15 cellular contexts compared by ENCODE assay signal in the genomic region with DNA sequence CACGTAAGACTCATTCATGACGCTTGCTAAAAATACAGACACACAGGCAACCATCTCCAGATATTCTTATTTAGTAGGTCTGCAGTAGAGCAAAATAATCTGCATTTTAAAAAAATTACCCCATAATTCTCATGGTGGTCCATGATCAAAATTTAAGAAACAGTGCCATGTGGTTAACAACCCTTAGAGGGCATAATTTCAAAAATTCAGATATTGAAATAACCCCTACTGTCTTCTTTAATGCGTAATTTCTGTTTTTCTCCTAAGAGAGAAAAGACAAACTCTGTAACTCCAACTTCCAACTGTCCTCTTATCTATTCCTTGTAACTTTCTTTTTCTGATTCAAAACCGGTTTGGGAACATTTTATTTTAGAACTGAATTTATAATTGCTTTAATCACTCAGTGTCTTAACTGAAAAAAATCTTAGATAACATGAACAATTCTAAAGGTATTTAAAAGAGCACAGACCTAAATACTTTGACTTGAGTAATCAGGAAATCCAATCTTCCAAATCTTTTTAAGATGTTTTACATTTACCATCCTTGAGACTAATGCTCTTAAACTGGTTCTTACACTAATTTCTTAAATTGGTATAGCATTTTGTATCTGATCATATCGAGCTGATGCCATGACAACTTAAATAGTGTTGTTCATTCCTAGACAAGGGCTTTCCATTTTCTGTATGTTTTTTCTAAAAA.
DNase-seq lines count a peak whose midpoint lies in the region; ATAC-seq and TF ChIP-seq lines count a peak whose summit lies in the region.
"Had no signal": no experiment of that assay in that cellular context is flagged by ENCODE, and none has a peak within 500 bp of the region (broad histone marks: within the 10 kb centered on the region; RNA-seq: fewer than 3 reads in every experiment).

No MANE protein-coding gene starts in this region.

- no peak overlapping the region for H3K4me3 ChIP-seq in BJ (ENCODE audit: low read depth, low read length)

- POLR2A ChIA-PET in BJ (lab: Charles Lee) = no interaction called here
- POLR2A ChIA-PET in activated CD4-positive, alpha-beta memory T cell treated with anti-CD3 and anti-CD28 coated beads, Interleukin-2, amount 10 ng/mL, durations not matched to agents 7 days and 5 days (lab: Charles Lee) = no interaction called here

- no peak overlapping the region for H3K4me3 Mint-ChIP-seq in mesothelial cell of epicardium
- H3K4me3 Mint-ChIP-seq in activated CD4-positive, alpha-beta memory T cell treated with anti-CD3 and anti-CD28 coated beads, Interleukin-2, amount 10 ng/mL, durations not matched to agents 7 days and 5 days = no peak overlapping the region
- H3K4me3 Mint-ChIP-seq: B cell had no signal

- H3K27ac Mint-ChIP-seq in mesothelial cell of epicardium = peak overlapping the region; percentile 68
- H3K27ac Mint-ChIP-seq in activated CD4-positive, alpha-beta memory T cell treated with anti-CD3 and anti-CD28 coated beads, Interleukin-2, amount 10 ng/mL, durations not matched to agents 7 days and 5 days = no peak overlapping the region
- H3K27ac Mint-ChIP-seq: B cell had no signal

- H3K9me3 Mint-ChIP-seq in mesothelial cell of epicardium = peaks cover 4% of the 10 kb centered on the region
- H3K9me3 Mint-ChIP-seq in activated CD4-positive, alpha-beta memory T cell treated with anti-CD3 and anti-CD28 coated beads, Interleukin-2, amount 10 ng/mL, durations not matched to agents 7 days and 5 days = no peaks in the 10 kb centered on the region

- peak; percentile 70 for ATAC-seq in SK-N-SH treated with all-trans-retinoic acid at 6 μM for 48 hours
- no peak for ATAC-seq in GM19023 (IDR thresholded peaks at IDR 0.05; ENCODE audit: unreplicated experiment)
- ATAC-seq: HCT116 had no signal

- H3K4me1 Mint-ChIP-seq in mesothelial cell of epicardium = peaks cover 9% of the 10 kb centered on the region
- peaks cover 19% of the 10 kb centered on the region for H3K4me1 Mint-ChIP-seq in activated CD4-positive, alpha-beta memory T cell treated with anti-CD3 and anti-CD28 coated beads, Interleukin-2, amount 10 ng/mL, durations not matched to agents 7 days and 5 days

- DNase-seq in BJ (ENCODE audit: low read depth) (peak; percentile 1), LHCN-M2 (ENCODE audit: low read depth) (peak; percentile 2), mesothelial cell of epicardium (ENCODE audit: low spot score in 2 of 2, unreplicated experiment in 2 of 2) (no peak), DMS 273 treated with DMSO at 0.1 percent for 48 hours (lab: John Stamatoyannopoulos, UW) (no peak), SKM-1 (lab: John Stamatoyannopoulos, UW; ENCODE audit: unreplicated experiment) (no peak)
- no peak for DNase-seq in activated CD4-positive, alpha-beta memory T cell treated with anti-CD3 and anti-CD28 coated beads, Interleukin-2, amount 10 ng/mL, durations not matched to agents 7 days and 5 days
- DNase-seq: ACHN, DMS153, NCI-H1092 treated with DMSO at 0.1 percent for 48 hours, NCI-H1694, SHP77 treated with DMSO at 0.1 percent for 48 hours had no signal

- H3K27me3 ChIP-seq in BJ (ENCODE audit: control insufficient read depth, insufficient read depth, low read length) = no peaks in the 10 kb centered on the region

- no peaks in the 10 kb centered on the region for H3K27me3 Mint-ChIP-seq in mesothelial cell of epicardium (ENCODE audit: low read depth)
- H3K27me3 Mint-ChIP-seq in activated CD4-positive, alpha-beta memory T cell treated with anti-CD3 and anti-CD28 coated beads, Interleukin-2, amount 10 ng/mL, durations not matched to agents 7 days and 5 days = no peaks in the 10 kb centered on the region
- H3K27me3 Mint-ChIP-seq: B cell had no signal

- TF ChIP-seq CTCF in BJ (IDR thresholded peaks at IDR 0.05; ENCODE audit: insufficient read depth, low read depth, low read length) (no peak), mesothelial cell of epicardium (IDR thresholded peaks at IDR 0.05; ENCODE audit: unreplicated experiment) (peak; percentile 24)

- H3K36me3 Mint-ChIP-seq in mesothelial cell of epicardium = peaks cover 36% of the 10 kb centered on the region
- H3K36me3 Mint-ChIP-seq in activated CD4-positive, alpha-beta memory T cell treated with anti-CD3 and anti-CD28 coated beads, Interleukin-2, amount 10 ng/mL, durations not matched to agents 7 days and 5 days (ENCODE audit: low read depth) = peaks cover 41% of the 10 kb centered on the region

- CTCF ChIA-PET in BJ (lab: Yijun Ruan, JAX) = no interaction called here
- CTCF ChIA-PET in activated CD4-positive, alpha-beta memory T cell treated with anti-CD3 and anti-CD28 coated beads, Interleukin-2, amount 10 ng/mL, durations not matched to agents 7 days and 5 days (lab: Charles Lee) = interaction anchor here (1.6 kb wide), 1 partner anchor 39 kb away, joined by 3 read pairs; no protein-coding TSS in a partner anchor

- H3K36me3 ChIP-seq in BJ (ENCODE audit: control insufficient read depth, insufficient read depth, low read length) = peaks cover 13% of the 10 kb centered on the region

TF ChIP-seq in SK-N-SH treated with all-trans-retinoic acid at 6 μM for 48 hours, 23 proteins besides CTCF, POLR2A, EP300 and RAD21:
- TF ChIP-seq ISL1 (CRISPR knock-in tag; IDR thresholded peaks at IDR 0.05) (peak; percentile 50), GLIS3 (CRISPR knock-in tag; IDR thresholded peaks at IDR 0.05) (no peak), TOX (CRISPR knock-in tag; IDR thresholded peaks at IDR 0.05; ENCODE audit: borderline replicate concordance) (no peak), TCF4 (CRISPR knock-in tag; IDR thresholded peaks at IDR 0.05; ENCODE audit: borderline replicate concordance) (no peak), ZFP30 (CRISPR knock-in tag; IDR thresholded peaks at IDR 0.05) (no peak)
- TF ChIP-seq, protein P1, sequence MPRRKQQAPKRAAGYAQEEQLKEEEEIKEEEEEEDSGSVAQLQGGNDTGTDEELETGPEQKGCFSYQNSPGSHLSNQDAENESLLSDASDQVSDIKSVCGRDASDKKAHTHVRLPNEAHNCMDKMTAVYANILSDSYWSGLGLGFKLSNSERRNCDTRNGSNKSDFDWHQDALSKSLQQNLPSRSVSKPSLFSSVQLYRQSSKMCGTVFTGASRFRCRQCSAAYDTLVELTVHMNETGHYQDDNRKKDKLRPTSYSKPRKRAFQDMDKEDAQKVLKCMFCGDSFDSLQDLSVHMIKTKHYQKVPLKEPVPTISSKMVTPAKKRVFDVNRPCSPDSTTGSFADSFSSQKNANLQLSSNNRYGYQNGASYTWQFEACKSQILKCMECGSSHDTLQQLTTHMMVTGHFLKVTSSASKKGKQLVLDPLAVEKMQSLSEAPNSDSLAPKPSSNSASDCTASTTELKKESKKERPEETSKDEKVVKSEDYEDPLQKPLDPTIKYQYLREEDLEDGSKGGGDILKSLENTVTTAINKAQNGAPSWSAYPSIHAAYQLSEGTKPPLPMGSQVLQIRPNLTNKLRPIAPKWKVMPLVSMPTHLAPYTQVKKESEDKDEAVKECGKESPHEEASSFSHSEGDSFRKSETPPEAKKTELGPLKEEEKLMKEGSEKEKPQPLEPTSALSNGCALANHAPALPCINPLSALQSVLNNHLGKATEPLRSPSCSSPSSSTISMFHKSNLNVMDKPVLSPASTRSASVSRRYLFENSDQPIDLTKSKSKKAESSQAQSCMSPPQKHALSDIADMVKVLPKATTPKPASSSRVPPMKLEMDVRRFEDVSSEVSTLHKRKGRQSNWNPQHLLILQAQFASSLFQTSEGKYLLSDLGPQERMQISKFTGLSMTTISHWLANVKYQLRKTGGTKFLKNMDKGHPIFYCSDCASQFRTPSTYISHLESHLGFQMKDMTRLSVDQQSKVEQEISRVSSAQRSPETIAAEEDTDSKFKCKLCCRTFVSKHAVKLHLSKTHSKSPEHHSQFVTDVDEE (CRISPR knock-in tag; IDR thresholded peaks at IDR 0.05) = no peak
TF ChIP-seq in SK-N-SH treated with all-trans-retinoic acid at 6 μM for 48 hours: peak in this region for 1.

Comparison
In these comparisons a context has a peak if more than half of its experiments do, and no peak if none do; other contexts are left out.
1. DNase-seq: peak in BJ (single experiment) and LHCN-M2 (single experiment); none in mesothelial cell of epicardium (0 of 2), DMS 273 treated with DMSO at 0.1 percent for 48 hours (single experiment), SKM-1 (single experiment) and activated CD4-positive, alpha-beta memory T cell treated with anti-CD3 and anti-CD28 coated beads, Interleukin-2, amount 10 ng/mL, durations not matched to agents 7 days and 5 days (single experiment).